Comparison of ENCODE assay signal across 13 cellular contexts in the genomic region with DNA sequence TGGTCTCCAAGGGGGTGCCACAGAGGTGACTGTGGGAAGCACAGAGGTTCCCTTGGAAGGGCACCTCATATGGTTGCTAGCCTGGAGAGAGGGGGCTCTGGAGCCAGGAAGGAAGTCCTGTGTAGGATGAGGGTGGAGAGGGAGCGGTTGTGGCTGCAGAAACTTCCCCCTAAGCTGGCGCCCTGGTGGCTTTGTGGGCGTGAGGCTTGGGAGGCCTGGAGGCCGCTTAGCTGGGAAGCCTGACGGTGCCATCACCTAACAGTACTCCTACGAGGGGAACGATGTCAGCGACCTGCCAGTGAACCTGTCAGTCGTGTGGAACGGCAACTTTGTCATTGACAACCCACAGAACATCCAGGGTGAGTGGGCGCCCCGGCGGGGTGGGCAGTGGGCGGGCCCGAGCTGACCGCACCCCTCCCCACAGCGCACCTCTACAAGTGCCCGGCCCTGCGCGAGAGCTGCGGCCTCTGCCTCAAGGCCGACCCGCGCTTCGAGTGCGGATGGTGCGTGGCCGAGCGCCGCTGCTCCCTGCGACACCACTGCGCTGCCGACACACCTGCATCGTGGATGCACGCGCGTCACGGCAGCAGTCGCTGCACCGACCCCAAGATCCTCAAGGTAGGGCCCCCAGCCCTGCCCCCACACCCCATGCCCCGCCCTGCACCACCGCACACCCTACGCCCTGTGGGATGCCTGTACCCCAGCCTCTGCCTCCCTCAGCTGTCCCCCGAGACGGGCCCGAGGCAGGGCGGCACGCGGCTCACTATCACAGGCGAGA.
"Had no signal": no experiment of that assay in that cellular context is flagged by ENCODE, and none has a peak within 500 bp of the region (broad histone marks: within the 10 kb centered on the region; RNA-seq: fewer than 3 reads in every experiment).

No MANE protein-coding gene starts in this region.

- H3K27ac Mint-ChIP-seq: activated naive CD4-positive, alpha-beta T cell treated with anti-CD3 and anti-CD28 coated beads for 36 hours; natural killer cell had no signal

- H3K4me1 Mint-ChIP-seq: natural killer cell had no signal

- H3K9me3 Mint-ChIP-seq: activated naive CD4-positive, alpha-beta T cell treated with anti-CD3 and anti-CD28 coated beads for 36 hours; natural killer cell; stimulated activated naive B cell treated with anti-CD40 and anti-IgM and Interleukin-4, amounts not matched to agents 10 μg/mL and 1 μg/mL and 100 μg/mL, for 72 hours had no signal

- H3K36me3 Mint-ChIP-seq: natural killer cell had no signal

- H3K4me3 ChIP-seq: adrenal gland, left lung, sigmoid colon, suprapubic skin had no signal

- H3K27me3 Mint-ChIP-seq: stimulated activated naive B cell treated with anti-CD40 and anti-IgM and Interleukin-4, amounts not matched to agents 10 μg/mL and 1 μg/mL and 100 μg/mL, for 72 hours had no signal

- ATAC-seq: foreskin keratinocyte, left lung, natural killer cell had no signal

- H3K4me1 ChIP-seq: adrenal gland, foreskin keratinocyte, left lung, sigmoid colon had no signal

- H3K4me3 Mint-ChIP-seq: activated naive CD4-positive, alpha-beta T cell treated with anti-CD3 and anti-CD28 coated beads for 36 hours; natural killer cell had no signal

- DNase-seq: activated CD4-positive, alpha-beta T cell treated with anti-CD3 and anti-CD28 coated beads for 48 hours; activated CD8-positive, alpha-beta memory T cell treated with anti-CD3 and anti-CD28 coated beads for 24 hours; activated naive CD4-positive, alpha-beta T cell treated with anti-CD3 and anti-CD28 coated beads for 36 hours; adrenal gland; brain microvascular endothelial cell; foreskin keratinocyte; left lung; natural killer cell; sigmoid colon; stimulated activated CD4-positive, alpha-beta T cell treated with anti-CD3 and anti-CD28 coated beads, Interleukin-2, amount 100 ng/mL, for 24 hours; stimulated activated naive B cell treated with anti-CD40 and anti-IgM and Interleukin-4, amounts not matched to agents 10 μg/mL and 1 μg/mL and 100 μg/mL, for 72 hours; T-helper 1 cell had no signal

- H3K27me3 ChIP-seq: adrenal gland, brain microvascular endothelial cell, foreskin keratinocyte, left lung, sigmoid colon, suprapubic skin had no signal

- H3K9me3 ChIP-seq: adrenal gland, left lung, sigmoid colon, suprapubic skin had no signal

- H3K27ac ChIP-seq: adrenal gland, brain microvascular endothelial cell, foreskin keratinocyte, left lung, sigmoid colon, suprapubic skin had no signal
